ENCODE assay signal across 28 cellular contexts in the genomic region with DNA sequence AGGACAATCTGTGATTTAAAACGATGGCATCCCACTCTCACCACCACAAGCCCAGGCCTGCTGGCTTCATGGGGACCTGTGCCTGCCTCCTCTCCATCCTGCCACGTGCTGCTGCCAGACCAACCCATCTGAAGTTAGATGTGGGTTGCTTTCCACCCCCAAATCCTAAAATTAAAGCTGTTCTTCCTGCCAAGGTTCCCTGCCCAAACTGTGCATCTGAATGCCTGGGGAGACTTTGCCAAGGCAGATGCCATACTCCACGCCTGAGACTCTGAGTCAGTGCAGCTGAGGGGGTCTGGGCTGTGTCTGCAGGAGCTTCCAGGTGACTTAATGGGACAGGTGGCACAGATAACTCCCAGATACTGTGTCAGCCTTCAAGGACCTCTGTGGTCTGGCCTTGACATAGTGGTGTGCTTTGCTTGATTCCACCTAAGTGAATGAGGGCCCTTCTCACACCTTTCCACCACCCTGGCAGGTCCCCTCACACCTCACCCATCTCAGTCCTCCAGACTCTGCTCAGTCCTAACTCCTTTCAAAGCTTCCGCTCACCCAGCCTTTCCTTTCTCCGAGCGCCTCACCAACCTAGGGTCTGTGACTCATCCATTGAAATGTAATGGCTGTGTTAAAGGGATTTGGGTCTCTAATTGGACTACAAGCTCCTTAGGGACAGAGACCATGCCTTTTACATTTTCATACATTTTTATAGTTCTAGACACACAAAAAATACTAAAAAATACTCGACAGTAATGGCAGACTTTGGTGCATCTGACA. TPM values are rescaled to one million over a fixed set of nuclear protein-coding genes. Genes with fewer than 3 reads are reported as not detected.
"Had no signal": no experiment of that assay in that cellular context is flagged by ENCODE, and none has a peak within 500 bp of the region (broad histone marks: within the 10 kb centered on the region; RNA-seq: fewer than 3 reads in every experiment).

No MANE protein-coding gene starts in this region.

- H3K4me3 Mint-ChIP-seq: activated CD4-positive, alpha-beta memory T cell treated with anti-CD3 and anti-CD28 coated beads for 36 hours; activated CD4-positive, alpha-beta T cell treated with anti-CD3 and anti-CD28 coated beads, Interleukin-2, amount 10 ng/mL, durations not matched to agents 7 days and 5 days; activated naive CD4-positive, alpha-beta T cell treated with anti-CD3 and anti-CD28 coated beads, Interleukin-2, amount 50 U/mL, for 24 hours had no signal

- H3K36me3 Mint-ChIP-seq: activated CD4-positive, alpha-beta memory T cell treated with anti-CD3 and anti-CD28 coated beads for 36 hours; activated naive CD4-positive, alpha-beta T cell treated with anti-CD3 and anti-CD28 coated beads, Interleukin-2, amount 50 U/mL, for 24 hours had no signal

- H3K4me1 ChIP-seq: SJCRH30 had no signal

- H3K36me3 ChIP-seq: SJCRH30 had no signal

- H3K9me3 ChIP-seq: SJCRH30 had no signal

- H3K27ac ChIP-seq: RWPE1, SJCRH30, VCaP had no signal

- ATAC-seq: K562, Panc1 had no signal

- H3K27ac Mint-ChIP-seq: activated CD4-positive, alpha-beta memory T cell treated with anti-CD3 and anti-CD28 coated beads for 36 hours; activated CD4-positive, alpha-beta T cell treated with anti-CD3 and anti-CD28 coated beads, Interleukin-2, amount 10 ng/mL, durations not matched to agents 7 days and 5 days; activated naive CD4-positive, alpha-beta T cell treated with anti-CD3 and anti-CD28 coated beads, Interleukin-2, amount 50 U/mL, for 24 hours had no signal

- H3K4me3 ChIP-seq: K562, SJCRH30 had no signal

- DNase-seq: activated CD4-positive, alpha-beta memory T cell treated with anti-CD3 and anti-CD28 coated beads for 36 hours; activated CD4-positive, alpha-beta T cell treated with anti-CD3 and anti-CD28 coated beads, Interleukin-2, amount 10 ng/mL, durations not matched to agents 7 days and 5 days; activated CD4-positive, CD25-positive, alpha-beta regulatory T cell; activated CD8-positive, alpha-beta memory T cell treated with anti-CD3 and anti-CD28 coated beads, Interleukin-2, amount 50 U/mL, for 4 hours; activated T-cell treated with anti-CD3 and anti-CD28 coated beads, Interleukin-2, amount 50 U/mL, for 1 hour; aorta; central memory CD4-positive, alpha-beta T cell; Karpas-422; NCI-H1048; NCI-H1930; NCI-H2171; NCI-H2227 treated with DMSO at 0.1 percent for 48 hours; NCI-H446 treated with DMSO at 0.1 percent for 48 hours; NCI-H526; NCI-H774; NK-92 treated with Interleukin-12 subunit alpha and Interleukin-12 subunit beta, amount 100 ng/mL, for 24 hours; OCI-M1; Right ventricle myocardium superior; SJCRH30; T-helper 2 cell; T1000 had no signal

- FAIRE-seq: K562, TTC549 had no signal

- H3K4me1 Mint-ChIP-seq: activated CD4-positive, alpha-beta T cell treated with anti-CD3 and anti-CD28 coated beads, Interleukin-2, amount 10 ng/mL, durations not matched to agents 7 days and 5 days; activated naive CD4-positive, alpha-beta T cell treated with anti-CD3 and anti-CD28 coated beads, Interleukin-2, amount 50 U/mL, for 24 hours had no signal

- H3K27me3 Mint-ChIP-seq: activated CD4-positive, alpha-beta T cell treated with anti-CD3 and anti-CD28 coated beads, Interleukin-2, amount 10 ng/mL, durations not matched to agents 7 days and 5 days; activated naive CD4-positive, alpha-beta T cell treated with anti-CD3 and anti-CD28 coated beads, Interleukin-2, amount 50 U/mL, for 24 hours had no signal

RNA-seq across cellular contexts. Expression of gene ADAMTS8, which starts 18.6 kb away (rescaled TPM):
- total RNA-seq: activated CD4-positive, alpha-beta memory T cell treated with anti-CD3 and anti-CD28 coated beads for 36 hours; activated CD4-positive, alpha-beta T cell treated with anti-CD3 and anti-CD28 coated beads, Interleukin-2, amount 10 ng/mL, durations not matched to agents 7 days and 5 days; bronchial epithelial cell; K562; SJCRH30 had no signal
- polyA plus RNA-seq: K562 had no signal

RNA-seq across cellular contexts. Expression of gene ADAMTS15, which starts 38.6 kb away (rescaled TPM):
- total RNA-seq: activated CD4-positive, alpha-beta memory T cell treated with anti-CD3 and anti-CD28 coated beads for 36 hours had no signal
- polyA plus RNA-seq: K562 had no signal
